21 cellular contexts compared by ENCODE assay signal in the genomic region with DNA sequence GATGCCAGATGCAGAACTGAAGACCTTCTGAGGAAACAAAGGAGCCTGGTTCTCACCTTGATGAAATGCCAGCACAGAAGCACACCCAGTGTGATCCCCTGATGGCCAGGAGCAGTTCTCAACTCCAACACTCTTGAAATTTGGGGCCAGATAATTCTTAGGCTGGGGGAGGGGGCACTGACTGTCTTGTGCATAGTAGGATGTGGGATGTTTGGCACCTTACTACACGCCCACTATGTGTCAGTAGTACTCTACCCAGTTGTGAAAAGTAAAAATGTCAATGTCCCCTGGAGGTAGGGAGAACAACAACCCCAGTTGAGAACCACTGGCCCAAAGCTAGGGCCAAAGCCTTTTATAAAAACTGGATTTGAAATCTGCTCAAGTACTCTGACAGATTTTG.
A peak's percentile ranks its signal among the peaks of the same experiment; 100 is the strongest.
DNase-seq lines count a peak whose midpoint lies in the region; ATAC-seq and TF ChIP-seq lines count a peak whose summit lies in the region.
"Had no signal": no experiment of that assay in that cellular context is flagged by ENCODE, and none has a peak within 500 bp of the region (broad histone marks: within the 10 kb centered on the region; RNA-seq: fewer than 3 reads in every experiment).

No MANE protein-coding gene starts in this region.

- no peak overlapping the region for H2BK120ac ChIP-seq in mesendoderm (ENCODE audit: low read depth, low read length)

- ATAC-seq in CD8-positive, alpha-beta T cell: peak; percentile 48
- peak; percentile 65 for ATAC-seq in GM23338
- ATAC-seq in WTC11: peak; percentile 74
- ATAC-seq in upper lobe of right lung: no peak

- H2AFZ ChIP-seq in GM23338: no peak overlapping the region

- H3K27ac Mint-ChIP-seq in CD8-positive, alpha-beta T cell: no peak overlapping the region
- no peak overlapping the region for H3K27ac Mint-ChIP-seq in GM23338
- no peak overlapping the region for H3K27ac Mint-ChIP-seq in WTC11
- no peak overlapping the region for H3K27ac Mint-ChIP-seq in type B pancreatic cell
- H3K27ac Mint-ChIP-seq: activated CD4-positive, alpha-beta T cell treated with anti-CD3 and anti-CD28 coated beads, Interleukin-2, amount 10 ng/mL, durations not matched to agents 24 days and 14 days; dendritic cell treated with granulocyte-macrophage colony-stimulating factor and Interleukin-4, amounts not matched to agents 40 ng/mL and 50 ng/mL, for 4 days; mesothelial cell of epicardium; progenitor cell of endocrine pancreas had no signal

- no peaks in the 10 kb centered on the region for H3K36me3 Mint-ChIP-seq in CD8-positive, alpha-beta T cell
- H3K36me3 Mint-ChIP-seq in GM23338 (ENCODE audit: low read depth): no peaks in the 10 kb centered on the region
- H3K36me3 Mint-ChIP-seq in WTC11: no peaks in the 10 kb centered on the region
- H3K36me3 Mint-ChIP-seq in type B pancreatic cell: no peaks in the 10 kb centered on the region
- H3K36me3 Mint-ChIP-seq: mesothelial cell of epicardium had no signal

- H3K9me2 ChIP-seq in GM23338 (ENCODE audit: insufficient read depth): peaks cover 8% of the 10 kb centered on the region; the same call in 1 of the 2 replicates

- DNase-seq in CD8-positive, alpha-beta T cell: no peak
- peak; percentile 17 for DNase-seq in GM23338 (ENCODE audit: low spot score)
- no peak for DNase-seq in WTC11 (ENCODE audit: low spot score)
- DNase-seq in mesendoderm: peak; percentile 64
- DNase-seq in NCI-H82 (lab: John Stamatoyannopoulos, UW): no peak
- no peak for DNase-seq in upper lobe of right lung
- no peak for DNase-seq in type B pancreatic cell (ENCODE audit: extremely low spot score, unreplicated experiment)
- no peak for DNase-seq in substantia nigra (lab: John Stamatoyannopoulos, UW)
- DNase-seq: ACHN; activated CD4-positive, alpha-beta T cell treated with anti-CD3 and anti-CD28 coated beads, Interleukin-2, amount 10 ng/mL, durations not matched to agents 24 days and 14 days; activated gamma-delta T cell; hippocampal formation; MV-4-11; NCI-H187; NCI-H226; Peyer's patch; uterus had no signal

- no peak overlapping the region for H2AK5ac ChIP-seq in mesendoderm (ENCODE audit: low read length)

- H3K27ac ChIP-seq in CD8-positive, alpha-beta T cell (ENCODE audit: low read depth, low read length): no peak overlapping the region
- H3K27ac ChIP-seq in GM23338 (ENCODE audit: low read depth) (no peak overlapping the region), mesendoderm (ENCODE audit: low read depth, low read length) (no peak overlapping the region), upper lobe of right lung (no peak overlapping the region), substantia nigra (ENCODE audit: low read depth, low read length, poor library complexity, severe bottlenecking) (no peak overlapping the region)
- H3K27ac ChIP-seq: C4-2B, Peyer's patch, uterus had no signal

- H2BK5ac ChIP-seq in mesendoderm (ENCODE audit: low read length): no peak overlapping the region

- H3K4me3 Mint-ChIP-seq in CD8-positive, alpha-beta T cell: no peak overlapping the region
- H3K4me3 Mint-ChIP-seq in GM23338 (no peak overlapping the region), WTC11 (no peak overlapping the region), type B pancreatic cell (no peak overlapping the region)
- H3K4me3 Mint-ChIP-seq: activated CD4-positive, alpha-beta T cell treated with anti-CD3 and anti-CD28 coated beads, Interleukin-2, amount 10 ng/mL, durations not matched to agents 24 days and 14 days; dendritic cell treated with granulocyte-macrophage colony-stimulating factor and Interleukin-4, amounts not matched to agents 40 ng/mL and 50 ng/mL, for 4 days; mesothelial cell of epicardium had no signal

- no peak overlapping the region for H3K56ac ChIP-seq in mesendoderm (ENCODE audit: low read length)

- H4K8ac ChIP-seq in mesendoderm (ENCODE audit: low read depth, low read length): no peak overlapping the region

- no peak overlapping the region for H3K4me3 ChIP-seq in CD8-positive, alpha-beta T cell (ENCODE audit: low read depth, low read length)
- H3K4me3 ChIP-seq in GM23338 (no peak overlapping the region), mesendoderm (ENCODE audit: low read length) (no peak overlapping the region), upper lobe of right lung (no peak overlapping the region)
- H3K4me3 ChIP-seq: Peyer's patch, uterus had no signal

- no peak overlapping the region for H3K9ac ChIP-seq in mesendoderm (ENCODE audit: low read length)

- intact Hi-C loops in CD8-positive, alpha-beta T cell (cut with DNase I, micrococcal nuclease): no loop called here
- intact Hi-C loops in upper lobe of right lung (cut with DNase I): no loop called here

- no peaks in the 10 kb centered on the region for H3K9me3 ChIP-seq in CD8-positive, alpha-beta T cell (ENCODE audit: low read length)
- no peaks in the 10 kb centered on the region for H3K9me3 ChIP-seq in upper lobe of right lung
- H3K9me3 ChIP-seq: Peyer's patch, uterus had no signal

- no peaks in the 10 kb centered on the region for H3K27me3 Mint-ChIP-seq in CD8-positive, alpha-beta T cell (ENCODE audit: low read depth)
- H3K27me3 Mint-ChIP-seq in GM23338 (ENCODE audit: insufficient read depth, low read depth, poor library complexity) (no peaks in the 10 kb centered on the region), WTC11 (ENCODE audit: low read depth) (no peaks in the 10 kb centered on the region; the same call in 1 of the 2 replicates), type B pancreatic cell (no peaks in the 10 kb centered on the region)
- H3K27me3 Mint-ChIP-seq: activated CD4-positive, alpha-beta T cell treated with anti-CD3 and anti-CD28 coated beads, Interleukin-2, amount 10 ng/mL, durations not matched to agents 24 days and 14 days; dendritic cell treated with granulocyte-macrophage colony-stimulating factor and Interleukin-4, amounts not matched to agents 40 ng/mL and 50 ng/mL, for 4 days; progenitor cell of endocrine pancreas had no signal

- H3K4me2 ChIP-seq in GM23338: no peak overlapping the region
- no peak overlapping the region for H3K4me2 ChIP-seq in mesendoderm (ENCODE audit: low read length)

- H3K9me3 Mint-ChIP-seq in CD8-positive, alpha-beta T cell: no peaks in the 10 kb centered on the region
- H3K9me3 Mint-ChIP-seq in GM23338 (no peaks in the 10 kb centered on the region), WTC11 (peaks cover 4% of the 10 kb centered on the region; the same call in 1 of the 2 replicates), type B pancreatic cell (no peaks in the 10 kb centered on the region)
- H3K9me3 Mint-ChIP-seq: activated CD4-positive, alpha-beta T cell treated with anti-CD3 and anti-CD28 coated beads, Interleukin-2, amount 10 ng/mL, durations not matched to agents 24 days and 14 days; mesothelial cell of epicardium had no signal

- no peak overlapping the region for H3K4ac ChIP-seq in mesendoderm (ENCODE audit: low read depth, low read length)

- no peaks in the 10 kb centered on the region for H3K4me1 ChIP-seq in CD8-positive, alpha-beta T cell (ENCODE audit: insufficient read depth, low read length)
- peaks cover 5% of the 10 kb centered on the region; the same call in 1 of the 2 replicates for H3K4me1 ChIP-seq in GM23338 (ENCODE audit: insufficient read depth)
- H3K4me1 ChIP-seq in mesendoderm (ENCODE audit: control insufficient read depth, low read depth, low read length): no peaks in the 10 kb centered on the region
- H3K4me1 ChIP-seq in upper lobe of right lung: peaks cover 4% of the 10 kb centered on the region
- H3K4me1 ChIP-seq: Peyer's patch, uterus had no signal

- H3K79me1 ChIP-seq in mesendoderm (ENCODE audit: low read length): no peaks in the 10 kb centered on the region

- H3K79me2 ChIP-seq in GM23338 (replicated peaks; ENCODE audit: insufficient read depth): no peaks in the 10 kb centered on the region
- no peaks in the 10 kb centered on the region for H3K79me2 ChIP-seq in mesendoderm (ENCODE audit: control insufficient read depth, insufficient read depth, low read length)

- H3F3A ChIP-seq in GM23338 (replicated peaks; ENCODE audit: low read depth): no peaks in the 10 kb centered on the region

- CTCF ChIA-PET in CD8-positive, alpha-beta T cell (lab: Charles Lee): no interaction called here
- CTCF ChIA-PET in WTC11 (lab: Charles Lee): no interaction called here

- no peaks in the 10 kb centered on the region for H3K36me3 ChIP-seq in CD8-positive, alpha-beta T cell (ENCODE audit: insufficient read depth, low read length)
- H3K36me3 ChIP-seq in GM23338 (ENCODE audit: insufficient read depth) (no peaks in the 10 kb centered on the region), mesendoderm (ENCODE audit: control insufficient read depth, insufficient read depth, low read length) (no peaks in the 10 kb centered on the region), upper lobe of right lung (no peaks in the 10 kb centered on the region)
- H3K36me3 ChIP-seq: Peyer's patch, uterus had no signal

- no peaks in the 10 kb centered on the region for H4K20me1 ChIP-seq in GM23338 (replicated peaks; ENCODE audit: insufficient read depth)

- H3K27me3 ChIP-seq in CD8-positive, alpha-beta T cell (ENCODE audit: insufficient read depth, low read length): no peaks in the 10 kb centered on the region
- H3K27me3 ChIP-seq in GM23338 (ENCODE audit: insufficient read depth): no peaks in the 10 kb centered on the region
- H3K27me3 ChIP-seq in mesendoderm (ENCODE audit: insufficient read depth, low read length, poor library complexity): no peaks in the 10 kb centered on the region
- H3K27me3 ChIP-seq in upper lobe of right lung: no peaks in the 10 kb centered on the region
- H3K27me3 ChIP-seq: Peyer's patch, uterus had no signal

- TF ChIP-seq CTCF in CD8-positive, alpha-beta T cell (IDR thresholded peaks at IDR 0.05): no peak
- TF ChIP-seq CTCF in GM23338 (conservative IDR thresholded peaks at IDR 0.05; ENCODE audit: low read depth in 2 of 2) (peak; percentile 21 to 50; a peak in 2 of 4 replicates), WTC11 (IDR thresholded peaks at IDR 0.05) (no peak), upper lobe of right lung (IDR thresholded peaks at IDR 0.05) (no peak), type B pancreatic cell (conservative IDR thresholded peaks at IDR 0.05) (no peak)

- POLR2A ChIA-PET in CD8-positive, alpha-beta T cell (lab: Charles Lee): no interaction called here
- POLR2A ChIA-PET in WTC11 (lab: Charles Lee): no interaction called here

- H3K23ac ChIP-seq in mesendoderm (ENCODE audit: low read length): no peak overlapping the region

- no CpG with 5 or more reads among the region's 1 CpG for WGBS in mesendoderm (ENCODE audit: extremely low coverage, insufficient coverage, low lambda C conversion rate)

- H3K4me1 Mint-ChIP-seq in CD8-positive, alpha-beta T cell (ENCODE audit: low read depth): no peaks in the 10 kb centered on the region
- H3K4me1 Mint-ChIP-seq in GM23338 (peaks cover 14% of the 10 kb centered on the region), WTC11 (peaks cover 16% of the 10 kb centered on the region), type B pancreatic cell (ENCODE audit: unreplicated experiment) (peaks cover 14% of the 10 kb centered on the region)
- H3K4me1 Mint-ChIP-seq: activated CD4-positive, alpha-beta T cell treated with anti-CD3 and anti-CD28 coated beads, Interleukin-2, amount 10 ng/mL, durations not matched to agents 24 days and 14 days had no signal

- no peak overlapping the region for H3K18ac ChIP-seq in mesendoderm (ENCODE audit: low read length)

- H4K5ac ChIP-seq in mesendoderm (ENCODE audit: low read length): no peak overlapping the region

- no peak overlapping the region for H2BK15ac ChIP-seq in mesendoderm (replicated peaks; ENCODE audit: low read depth)

Comparison
In these comparisons a context has a peak if more than half of its experiments do, and no peak if none do; other contexts are left out.
1. DNase-seq: peak in GM23338 (single experiment) and mesendoderm (single experiment); none in CD8-positive, alpha-beta T cell (0 of 7), WTC11 (single experiment), NCI-H82 (single experiment), upper lobe of right lung (single experiment), type B pancreatic cell (single experiment) and substantia nigra (0 of 49).
2. CTCF ChIP-seq: peak in GM23338 (2 of 2); none in CD8-positive, alpha-beta T cell (single experiment), WTC11 (single experiment), upper lobe of right lung (single experiment) and type B pancreatic cell (single experiment).